In the genomic region with DNA sequence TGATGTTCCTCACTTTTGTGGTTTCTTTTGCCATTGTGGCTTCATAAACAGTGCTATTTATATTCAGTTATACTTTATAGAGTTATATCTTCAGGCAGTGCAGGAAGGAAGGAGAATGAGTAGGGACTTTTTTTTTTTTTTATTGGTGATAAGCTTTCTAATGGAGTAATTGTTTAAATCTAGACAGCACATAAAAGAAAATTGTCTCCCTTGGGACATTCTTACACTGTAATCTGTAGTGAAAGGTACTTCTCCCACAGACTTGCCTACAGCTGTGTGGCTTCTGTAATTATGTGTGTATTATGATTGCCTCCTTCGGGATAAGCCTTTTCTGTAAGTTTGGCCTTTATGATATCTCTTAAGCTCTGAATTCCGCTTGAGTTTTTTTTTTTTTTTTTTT, we compare ENCODE assay signal across 17 cellular contexts.
"Had no signal": no experiment of that assay in that cellular context is flagged by ENCODE, and none has a peak within 500 bp of the region (broad histone marks: within the 10 kb centered on the region; RNA-seq: fewer than 3 reads in every experiment).

No MANE protein-coding gene starts in this region.

- H3K9me3 ChIP-seq: esophagus muscularis mucosa, right atrium auricular region, tibial nerve, uterus had no signal

- H3K4me1 ChIP-seq: esophagus muscularis mucosa, foreskin keratinocyte, right atrium auricular region, tibial nerve, uterus had no signal

- H3K36me3 ChIP-seq: uterus had no signal

- DNase-seq: activated CD4-positive, alpha-beta T cell treated with anti-CD3 and anti-CD28 coated beads, Interleukin-2, amount 10 ng/mL, durations not matched to agents 24 days and 14 days; activated CD8-positive, alpha-beta memory T cell treated with anti-CD3 and anti-CD28 coated beads, Interleukin-2, amount 50 U/mL, for 48 hours; activated gamma-delta T cell; activated T-cell treated with anti-CD3 and anti-CD28 coated beads, Interleukin-2, amount 50 U/mL, for 72 hours; amniotic stem cell; caudate nucleus; foreskin keratinocyte; immature natural killer cell; mesenchymal stem cell; natural killer cell; stimulated activated CD4-positive, alpha-beta T cell treated with anti-CD3 and anti-CD28 coated beads, Interleukin-15, amount 100 ng/mL, for 24 hours; stimulated activated CD4-positive, alpha-beta T cell treated with anti-CD3 and anti-CD28 coated beads, Interleukin-4, amount 100 ng/mL, for 1 hour; stimulated activated naive CD4-positive, alpha-beta T cell; uterus had no signal

- H3K27me3 ChIP-seq: esophagus muscularis mucosa, foreskin keratinocyte, right atrium auricular region, tibial nerve, uterus had no signal

- H3K4me3 ChIP-seq: esophagus muscularis mucosa, right atrium auricular region, tibial nerve, uterus had no signal
